In genomic region chr4:8315343-8316250, GRCh38 we compare ENCODE assay signal across 8 cellular contexts. TPM values are rescaled to one million over a fixed set of nuclear protein-coding genes. Genes with fewer than 3 reads are reported as not detected.
DNase-seq lines count a peak whose midpoint lies in the region; ATAC-seq and TF ChIP-seq lines count a peak whose summit lies in the region.
"Had no signal": no experiment of that assay in that cellular context is flagged by ENCODE, and none has a peak within 500 bp of the region (broad histone marks: within the 10 kb centered on the region; RNA-seq: fewer than 3 reads in every experiment).

No MANE protein-coding gene starts in this region.

- H3K4me2 ChIP-seq in OCI-LY7 (ENCODE audit: low read length) (peak overlapping the region; percentile 41), fibroblast of lung (ENCODE audit: extremely low read depth, insufficient read depth, low read length) (peak overlapping the region; percentile 50)

- peak; percentile 81 for DNase-seq in HPDE6-E6E7 (ENCODE audit: extremely low spot score)
- peak; percentile 66 for DNase-seq in OCI-LY7 (ENCODE audit: low spot score)
- DNase-seq in fibroblast of lung (ENCODE audit: low read depth in 2 of 2): peak; percentile 81 to 86
- no peak for DNase-seq in putamen (ENCODE audit: low spot score)

- H3K9ac ChIP-seq in fibroblast of lung (ENCODE audit: insufficient read depth, low read length): no peak overlapping the region

- CTCF ChIA-PET in OCI-LY7 (lab: Charles Lee; ENCODE audit: unreplicated experiment): interaction anchor here (0.6 kb wide), 1 partner anchor 74 kb away, joined by 3 read pairs; no protein-coding TSS in a partner anchor

- no peaks in the 10 kb centered on the region for H3K9me3 ChIP-seq in OCI-LY7 (ENCODE audit: low read length)
- H3K9me3 ChIP-seq in fibroblast of lung (ENCODE audit: control insufficient read depth, insufficient read depth, low read depth, low read length): no peaks in the 10 kb centered on the region
- H3K9me3 ChIP-seq in neutrophil: no peaks in the 10 kb centered on the region

- BruUV-seq in OCI-LY7 (replicated peaks; lab: Mats Ljungman, UMichigan): no TSS peak

- TF ChIP-seq CTCF in OCI-LY7 (conservative IDR thresholded peaks at IDR 0.05; ENCODE audit: low read length) (no peak), fibroblast of lung (conservative IDR thresholded peaks at IDR 0.05 in 1 of 2, IDR thresholded peaks at IDR 0.05 in 1 of 2; ENCODE audit: low read depth in 1 of 2, low read length in 2 of 2) (no peak), neutrophil (IDR thresholded peaks at IDR 0.05) (no peak)

- no peak overlapping the region for H3K4me3 ChIP-seq in OCI-LY7 (ENCODE audit: low read depth, low read length, poor library complexity, severe bottlenecking)
- H3K4me3 ChIP-seq in fibroblast of lung (replicated peaks in 1 of 4; ENCODE audit: control extremely low read depth in 1 of 4, insufficient read depth in 1 of 4, low read depth in 3 of 4, low read length in 4 of 4): no peak overlapping the region
- peak overlapping the region; percentile 15 to 50 for H3K4me3 ChIP-seq in neutrophil (ENCODE audit: low read depth in 1 of 2, low read length in 1 of 2)

- H3K4me1 ChIP-seq in OCI-LY7 (ENCODE audit: insufficient read depth, low read length, poor library complexity, severe bottlenecking): peaks cover 31% of the 10 kb centered on the region
- H3K4me1 ChIP-seq in fibroblast of lung (ENCODE audit: control insufficient read depth, extremely low read depth, insufficient read depth, low read length): peaks cover 22% of the 10 kb centered on the region
- H3K4me1 ChIP-seq in neutrophil (ENCODE audit: control insufficient read depth in 1 of 2, insufficient read depth in 1 of 2, low read depth in 1 of 2, low read length in 1 of 2): peaks cover 77 to 82% of the 10 kb centered on the region in 2 experiments

- POLR2A ChIA-PET in OCI-LY7 (lab: Charles Lee): interaction anchor here (0.6 to 1.1 kb wide), 4 partner anchors 51 to 404 kb away, joined by 3 to 4 read pairs (median 3); no protein-coding TSS in a partner anchor

- H4K20me1 ChIP-seq in OCI-LY7 (ENCODE audit: insufficient read depth, low read length) (no peaks in the 10 kb centered on the region), fibroblast of lung (ENCODE audit: control insufficient read depth, extremely low read depth, insufficient read depth, low read length) (no peaks in the 10 kb centered on the region)

- H3K36me3 ChIP-seq in OCI-LY7 (ENCODE audit: insufficient read depth, low read length): no peaks in the 10 kb centered on the region
- H3K36me3 ChIP-seq in fibroblast of lung (ENCODE audit: control insufficient read depth, insufficient read depth, low read length): no peaks in the 10 kb centered on the region
- H3K36me3 ChIP-seq in neutrophil: no peaks in the 10 kb centered on the region

- no peaks in the 10 kb centered on the region for H3K9me2 ChIP-seq in OCI-LY7 (ENCODE audit: insufficient read depth, low read length)

- peak overlapping the region; percentile 57 for H2AFZ ChIP-seq in OCI-LY7 (ENCODE audit: low read length)
- H2AFZ ChIP-seq in fibroblast of lung (ENCODE audit: low read length): no peak overlapping the region

- ATAC-seq in GM21360 (IDR thresholded peaks at IDR 0.05; ENCODE audit: unreplicated experiment) (no peak), GM18870 (IDR thresholded peaks at IDR 0.05; ENCODE audit: unreplicated experiment) (no peak)

- intact Hi-C loops in OCI-LY7 (cut with micrococcal nuclease; ENCODE audit: unreplicated experiment): loop anchor here (2.0 kb wide), 1 partner anchor 75 kb away; no protein-coding TSS in a partner anchor

- H3K79me2 ChIP-seq in OCI-LY7 (ENCODE audit: insufficient read depth, low read depth, low read length) (no peaks in the 10 kb centered on the region), fibroblast of lung (ENCODE audit: control insufficient read depth, insufficient read depth, low read length) (no peaks in the 10 kb centered on the region)

- H3K27ac ChIP-seq in OCI-LY7 (ENCODE audit: low read depth, low read length, poor library complexity, severe bottlenecking): no peak overlapping the region
- H3K27ac ChIP-seq in fibroblast of lung (ENCODE audit: insufficient read depth, low read length): no peak overlapping the region
- H3K27ac ChIP-seq in neutrophil: peak overlapping the region; percentile 77

- peaks cover 3% of the 10 kb centered on the region for H3K27me3 ChIP-seq in fibroblast of lung (ENCODE audit: control insufficient read depth, insufficient read depth, low read length)
- H3K27me3 ChIP-seq in neutrophil: no peaks in the 10 kb centered on the region

RNA-seq across cellular contexts. Expression of gene HTRA3, which starts 46.0 kb away (rescaled TPM):
- total RNA-seq in OCI-LY7 (2014; rRNA removed; shearing (Covaris generic)): not detected in 2 replicates
- total RNA-seq in OCI-LY7 (2022) (not detected in 2 replicates), fibroblast of lung (2.6 and 2.8 TPM in 2 replicates)
- 1.0 and 3.5 TPM in 2 replicates for polyA plus RNA-seq in fibroblast of lung
- 1.3 and 4.3 TPM in 2 replicates for polyA plus RNA-seq in fibroblast of lung (2012)
- 0.63 and 2.9 TPM in 2 replicates for polyA minus RNA-seq in fibroblast of lung (ENCODE audit: low replicate concordance)
- total RNA-seq: SK-MEL-5 had no signal

Comparison
In these comparisons a context has a peak if more than half of its experiments do, and no peak if none do; other contexts are left out.
1. H3K4me3 ChIP-seq: peak in neutrophil (2 of 2); none in OCI-LY7 (single experiment) and fibroblast of lung (0 of 4).